1 cellular context compared by ENCODE assay signal in the genomic region with DNA sequence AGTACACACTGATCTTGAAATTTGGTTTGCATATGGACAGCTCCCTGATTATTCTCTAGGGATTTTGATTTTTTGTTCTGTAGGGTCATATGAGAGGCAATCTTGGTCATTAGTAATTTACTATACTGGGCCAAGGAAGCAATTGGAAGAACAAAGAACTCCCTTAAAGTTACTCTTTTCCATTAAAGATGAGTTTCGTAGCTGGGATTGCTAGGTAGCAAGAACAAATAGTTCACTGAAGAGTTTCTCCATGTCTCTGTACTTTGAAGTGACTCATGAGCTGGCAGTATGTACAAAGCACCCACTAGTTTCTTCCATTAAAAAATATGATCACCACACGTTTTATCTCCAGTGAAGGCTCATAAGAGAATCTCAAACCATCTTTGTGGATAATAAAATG.
TF ChIP-seq lines count a peak whose summit lies in the region.

No MANE protein-coding gene starts in this region.

TF ChIP-seq in GM23338, 12 proteins besides CTCF, POLR2A, EP300 and RAD21 (continued from another document):
- TF ChIP-seq, protein P1, sequence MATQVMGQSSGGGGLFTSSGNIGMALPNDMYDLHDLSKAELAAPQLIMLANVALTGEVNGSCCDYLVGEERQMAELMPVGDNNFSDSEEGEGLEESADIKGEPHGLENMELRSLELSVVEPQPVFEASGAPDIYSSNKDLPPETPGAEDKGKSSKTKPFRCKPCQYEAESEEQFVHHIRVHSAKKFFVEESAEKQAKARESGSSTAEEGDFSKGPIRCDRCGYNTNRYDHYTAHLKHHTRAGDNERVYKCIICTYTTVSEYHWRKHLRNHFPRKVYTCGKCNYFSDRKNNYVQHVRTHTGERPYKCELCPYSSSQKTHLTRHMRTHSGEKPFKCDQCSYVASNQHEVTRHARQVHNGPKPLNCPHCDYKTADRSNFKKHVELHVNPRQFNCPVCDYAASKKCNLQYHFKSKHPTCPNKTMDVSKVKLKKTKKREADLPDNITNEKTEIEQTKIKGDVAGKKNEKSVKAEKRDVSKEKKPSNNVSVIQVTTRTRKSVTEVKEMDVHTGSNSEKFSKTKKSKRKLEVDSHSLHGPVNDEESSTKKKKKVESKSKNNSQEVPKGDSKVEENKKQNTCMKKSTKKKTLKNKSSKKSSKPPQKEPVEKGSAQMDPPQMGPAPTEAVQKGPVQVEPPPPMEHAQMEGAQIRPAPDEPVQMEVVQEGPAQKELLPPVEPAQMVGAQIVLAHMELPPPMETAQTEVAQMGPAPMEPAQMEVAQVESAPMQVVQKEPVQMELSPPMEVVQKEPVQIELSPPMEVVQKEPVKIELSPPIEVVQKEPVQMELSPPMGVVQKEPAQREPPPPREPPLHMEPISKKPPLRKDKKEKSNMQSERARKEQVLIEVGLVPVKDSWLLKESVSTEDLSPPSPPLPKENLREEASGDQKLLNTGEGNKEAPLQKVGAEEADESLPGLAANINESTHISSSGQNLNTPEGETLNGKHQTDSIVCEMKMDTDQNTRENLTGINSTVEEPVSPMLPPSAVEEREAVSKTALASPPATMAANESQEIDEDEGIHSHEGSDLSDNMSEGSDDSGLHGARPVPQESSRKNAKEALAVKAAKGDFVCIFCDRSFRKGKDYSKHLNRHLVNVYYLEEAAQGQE (IDR thresholded peaks at IDR 0.05; ENCODE audit: unreplicated experiment), result no peak
- TF ChIP-seq CREB1 (CRISPR knock-in tag; IDR thresholded peaks at IDR 0.05; ENCODE audit: low read depth), result no peak
- no peak for TF ChIP-seq NANOG (IDR thresholded peaks at IDR 0.05; ENCODE audit: borderline replicate concordance)
- no peak for TF ChIP-seq EZH2 (IDR thresholded peaks at IDR 0.05; ENCODE audit: low read depth, unreplicated experiment)
- TF ChIP-seq STAT1 (IDR thresholded peaks at IDR 0.05; ENCODE audit: unreplicated experiment), result no peak
